ENCODE assay signal across 1 cellular context in the genomic region with DNA sequence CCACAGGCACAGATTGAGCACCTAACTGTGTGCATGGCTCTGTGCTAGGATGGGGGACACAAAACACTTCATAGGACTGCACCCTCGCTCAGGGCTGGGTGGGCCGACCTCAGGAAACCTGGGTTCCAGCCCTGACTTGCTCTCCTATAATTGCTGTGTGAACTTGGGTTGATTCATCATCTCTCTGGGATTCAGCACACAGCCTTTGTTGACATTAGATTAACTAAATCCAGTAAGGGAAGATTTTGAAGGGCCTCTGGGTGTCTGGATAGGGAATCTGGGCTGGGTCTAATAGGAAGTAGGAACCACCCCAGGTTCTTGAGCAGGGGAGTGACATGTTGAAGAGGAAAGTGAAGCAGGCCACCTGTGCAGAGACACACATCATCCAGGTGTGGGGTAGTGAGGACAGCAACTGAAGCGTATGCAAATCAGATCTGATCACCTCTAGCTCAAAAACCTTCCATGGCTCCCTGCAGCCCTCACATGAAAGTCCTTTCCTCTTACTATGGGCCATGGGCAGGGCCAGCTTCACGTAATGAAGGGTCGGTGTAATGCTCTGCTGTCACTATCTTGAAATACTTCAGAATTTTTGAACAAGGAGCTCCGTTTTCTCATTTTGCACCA. TPM values are rescaled to one million over a fixed set of nuclear protein-coding genes. Genes with fewer than 3 reads are reported as not detected.
"Had no signal": no experiment of that assay in that cellular context is flagged by ENCODE, and none has a peak within 500 bp of the region (broad histone marks: within the 10 kb centered on the region; RNA-seq: fewer than 3 reads in every experiment).

No MANE protein-coding gene starts in this region.

RNA-seq across cellular contexts. Expression of a gene that starts 53.0 kb away (rescaled TPM):
- total RNA-seq: GM23248 had no signal
